In genomic region chr12:120092531-120093335, GRCh38 we compare ENCODE assay signal across 18 cellular contexts. TPM values are rescaled to one million over a fixed set of nuclear protein-coding genes. Genes with fewer than 3 reads are reported as not detected.
DNase-seq lines count a peak whose midpoint lies in the region; ATAC-seq, FAIRE-seq and TF ChIP-seq lines count a peak whose summit lies in the region.
"Had no signal": no experiment of that assay in that cellular context is flagged by ENCODE, and none has a peak within 500 bp of the region (broad histone marks: within the 10 kb centered on the region; RNA-seq: fewer than 3 reads in every experiment).

No MANE protein-coding gene starts in this region.

- H3K4me3 ChIP-seq in K562 = no peak overlapping the region
- H3K4me3 ChIP-seq in mesodermal cell (ENCODE audit: extremely low read depth, insufficient read depth, low read length, poor library complexity, severe bottlenecking) = no peak overlapping the region
- H3K4me3 ChIP-seq: suprapubic skin had no signal

- H3K27ac Mint-ChIP-seq in natural killer cell = peak overlapping the region in 1 of 2 donors; percentile 1
- no peak overlapping the region for H3K27ac Mint-ChIP-seq in natural killer cell treated with Interleukin-12 subunit alpha and Interleukin-12 subunit beta and Interleukin-15 and Interleukin-18, amount 100 ng/mL, for 72 hours
- no peak overlapping the region for H3K27ac Mint-ChIP-seq in activated naive CD8-positive, alpha-beta T cell treated with anti-CD3 and anti-CD28 coated beads, Interleukin-2, amount 50 U/mL, for 24 hours
- H3K27ac Mint-ChIP-seq: IgD-negative memory B cell had no signal

- no peaks in the 10 kb centered on the region for H3K9me1 ChIP-seq in K562 (ENCODE audit: control insufficient read depth, insufficient read depth, low read length)

- peak overlapping the region in 1 of 2 experiments; percentile 58; a peak in 1 of 4 replicates for H3K9ac ChIP-seq in K562 (ENCODE audit: insufficient read depth in 1 of 2, low read depth in 2 of 2, low read length in 2 of 2)

- H3K4me1 Mint-ChIP-seq in natural killer cell = peaks cover 8 to 28% of the 10 kb centered on the region in 2 donors
- peaks cover 5 to 16% of the 10 kb centered on the region in 2 donors for H3K4me1 Mint-ChIP-seq in natural killer cell treated with Interleukin-12 subunit alpha and Interleukin-12 subunit beta and Interleukin-15 and Interleukin-18, amount 100 ng/mL, for 72 hours (ENCODE audit: low read depth in 2 of 2)
- peaks cover 5% of the 10 kb centered on the region for H3K4me1 Mint-ChIP-seq in activated naive CD8-positive, alpha-beta T cell treated with anti-CD3 and anti-CD28 coated beads, Interleukin-2, amount 50 U/mL, for 24 hours

- no peaks in the 10 kb centered on the region for H3K9me3 Mint-ChIP-seq in natural killer cell
- no peaks in the 10 kb centered on the region for H3K9me3 Mint-ChIP-seq in natural killer cell treated with Interleukin-12 subunit alpha and Interleukin-12 subunit beta and Interleukin-15 and Interleukin-18, amount 100 ng/mL, for 72 hours
- H3K9me3 Mint-ChIP-seq in activated naive CD8-positive, alpha-beta T cell treated with anti-CD3 and anti-CD28 coated beads, Interleukin-2, amount 50 U/mL, for 24 hours = no peaks in the 10 kb centered on the region
- H3K9me3 Mint-ChIP-seq: activated naive CD8-positive, alpha-beta T cell treated with anti-CD3 and anti-CD28 coated beads for 36 hours; IgD-negative memory B cell; mesothelial cell of epicardium had no signal

- no peak for TF ChIP-seq POLR2A in K562 (conservative IDR thresholded peaks at IDR 0.05)

- CTCF ChIA-PET in K562 (lab: Yijun Ruan, JAX; ENCODE audit: low intra/inter-chr PET ratio) (no interaction called here), GM10248 (lab: Yijun Ruan, JAX) (no interaction called here)

- H3K4me3 Mint-ChIP-seq in natural killer cell = peak overlapping the region; percentile 21
- no peak overlapping the region for H3K4me3 Mint-ChIP-seq in natural killer cell treated with Interleukin-12 subunit alpha and Interleukin-12 subunit beta and Interleukin-15 and Interleukin-18, amount 100 ng/mL, for 72 hours
- no peak overlapping the region for H3K4me3 Mint-ChIP-seq in activated naive CD8-positive, alpha-beta T cell treated with anti-CD3 and anti-CD28 coated beads, Interleukin-2, amount 50 U/mL, for 24 hours
- H3K4me3 Mint-ChIP-seq: activated naive CD8-positive, alpha-beta T cell treated with anti-CD3 and anti-CD28 coated beads for 36 hours; IgD-negative memory B cell; mesothelial cell of epicardium had no signal

- in situ Hi-C loops in K562 (cut with MboI) = no loop called here

- intact Hi-C loops in natural killer cell (cut with micrococcal nuclease) = no loop called here
- intact Hi-C loops in K562 (cut with micrococcal nuclease) = no loop called here

- peaks cover 38% of the 10 kb centered on the region; the same call in 1 of the 3 replicates for H3K36me3 ChIP-seq in K562 (ENCODE audit: control insufficient read depth, insufficient read depth, low read length)
- peaks cover 40% of the 10 kb centered on the region for H3K36me3 ChIP-seq in mesodermal cell (ENCODE audit: control insufficient read depth, insufficient read depth, low read length)

- H3K4me2 ChIP-seq in K562 (ENCODE audit: insufficient read depth, low read length) = no peak overlapping the region

- no peak for FAIRE-seq in K562 (lab: Jason Lieb, UNC)
- FAIRE-seq: bronchial epithelial cell had no signal

- no peaks in the 10 kb centered on the region for H3K27me3 Mint-ChIP-seq in natural killer cell (ENCODE audit: low read depth in 2 of 2)
- H3K27me3 Mint-ChIP-seq in natural killer cell treated with Interleukin-12 subunit alpha and Interleukin-12 subunit beta and Interleukin-15 and Interleukin-18, amount 100 ng/mL, for 72 hours = no peaks in the 10 kb centered on the region
- no peaks in the 10 kb centered on the region for H3K27me3 Mint-ChIP-seq in activated naive CD8-positive, alpha-beta T cell treated with anti-CD3 and anti-CD28 coated beads, Interleukin-2, amount 50 U/mL, for 24 hours
- H3K27me3 Mint-ChIP-seq: activated naive CD8-positive, alpha-beta T cell treated with anti-CD3 and anti-CD28 coated beads for 36 hours; IgD-negative memory B cell had no signal

- H3K36me3 Mint-ChIP-seq in natural killer cell = no peaks in the 10 kb centered on the region
- H3K36me3 Mint-ChIP-seq in natural killer cell treated with Interleukin-12 subunit alpha and Interleukin-12 subunit beta and Interleukin-15 and Interleukin-18, amount 100 ng/mL, for 72 hours = no peaks in the 10 kb centered on the region
- H3K36me3 Mint-ChIP-seq in activated naive CD8-positive, alpha-beta T cell treated with anti-CD3 and anti-CD28 coated beads, Interleukin-2, amount 50 U/mL, for 24 hours (ENCODE audit: low read depth) = peaks cover 27% of the 10 kb centered on the region

- POLR2A ChIA-PET in K562 (lab: Yijun Ruan, JAX) = interaction anchor here (1.1 to 1.8 kb wide), 2 partner anchors 12 to 15 kb away, joined by 3 to 7 read pairs; no protein-coding TSS in a partner anchor
- POLR2A ChIA-PET in GM10248 (lab: Yijun Ruan, JAX) = interaction anchor here (1.1 kb wide), 1 partner anchor 108 kb away, joined by 4 read pairs; the partner anchor contains the start of gene RPLP0

- H3K27ac ChIP-seq in K562 (ENCODE audit: extremely low read depth, low read depth, low read length) = no peak overlapping the region
- H3K27ac ChIP-seq in mesodermal cell (ENCODE audit: low read depth, low read length, severe bottlenecking) = peak overlapping the region; percentile 79
- H3K27ac ChIP-seq: suprapubic skin had no signal

- DNase-seq in natural killer cell (no peak), K562 (ENCODE audit: extremely low read depth in 1 of 4, low spot score in 3 of 4) (no peak), GM10248 (ENCODE audit: extremely low spot score) (no peak), NCI-H774 (lab: John Stamatoyannopoulos, UW) (no peak)
- DNase-seq in natural killer cell treated with Interleukin-12 subunit alpha and Interleukin-12 subunit beta and Interleukin-15 and Interleukin-18, amount 100 ng/mL, for 72 hours (ENCODE audit: low spot score) = no peak
- DNase-seq in activated naive CD8-positive, alpha-beta T cell treated with anti-CD3 and anti-CD28 coated beads, Interleukin-2, amount 50 U/mL, for 24 hours = no peak
- DNase-seq: activated CD4-positive, CD25-positive, alpha-beta regulatory T cell treated with anti-CD3 and anti-CD28 coated beads, Interleukin-2, amount 50 U/mL, for 72 hours; activated naive CD8-positive, alpha-beta T cell treated with anti-CD3 and anti-CD28 coated beads for 36 hours; head of caudate nucleus; NCI-H187 treated with DMSO at 0.1 percent for 48 hours; OCI-M1; stimulated activated CD4-positive, alpha-beta T cell treated with anti-CD3 and anti-CD28 coated beads, Interleukin-2, amount 100 ng/mL, for 48 hours had no signal

- H4K20me1 ChIP-seq in K562 (replicated peaks; ENCODE audit: control insufficient read depth, insufficient read depth, low read length) = no peaks in the 10 kb centered on the region; the same call in none of the 2 replicates

- peaks cover under 1 to 45% of the 10 kb centered on the region in 2 experiments; a peak in 2 of 5 replicates for H3K4me1 ChIP-seq in K562 (replicated peaks in 1 of 2; ENCODE audit: control insufficient read depth in 2 of 2, insufficient read depth in 2 of 2, low read length in 2 of 2)
- peaks cover 34% of the 10 kb centered on the region for H3K4me1 ChIP-seq in mesodermal cell (ENCODE audit: control insufficient read depth, insufficient read depth, low read length, poor library complexity, severe bottlenecking)

- TF ChIP-seq RAD21 in K562 (CRISPR knock-in tag; conservative IDR thresholded peaks at IDR 0.05 in 1 of 2, IDR thresholded peaks at IDR 0.05 in 1 of 2) = no peak

- TF ChIP-seq CTCF in natural killer cell (IDR thresholded peaks at IDR 0.05) (no peak), K562 (IDR thresholded peaks at IDR 0.05 in 2 of 3, conservative IDR thresholded peaks at IDR 0.05 in 1 of 3; ENCODE audit: insufficient read depth in 2 of 3, low read depth in 1 of 3, low read length in 3 of 3) (no peak), GM10248 (IDR thresholded peaks at IDR 0.05; ENCODE audit: control extremely low read depth, extremely low read depth, low read depth, missing control alignments) (no peak)

- no peaks in the 10 kb centered on the region for H3K79me2 ChIP-seq in K562 (ENCODE audit: control insufficient read depth, insufficient read depth, low read length)

- H3K27me3 ChIP-seq in K562 (ENCODE audit: control insufficient read depth in 2 of 2, insufficient read depth in 2 of 2, low read length in 2 of 2) = no peaks in the 10 kb centered on the region
- H3K27me3 ChIP-seq: suprapubic skin had no signal

- BruUV-seq in K562 (replicated peaks; lab: Mats Ljungman, UMichigan) = no TSS peak

- no peaks in the 10 kb centered on the region for H3K9me3 ChIP-seq in K562 (replicated peaks; ENCODE audit: control insufficient read depth, insufficient read depth, low read depth, low read length)
- no peaks in the 10 kb centered on the region for H3K9me3 ChIP-seq in mesodermal cell (ENCODE audit: control insufficient read depth, low read length)
- H3K9me3 ChIP-seq: suprapubic skin had no signal

- WGBS in K562 (ENCODE audit: insufficient coverage, low coverage, missing lambda C conversion rate) = 83% methylated on average over 14 of the region's 23 CpGs
- 90 to 95% methylated on average over 15 to 22 of the region's 23 CpGs for WGBS in mesodermal cell (ENCODE audit: insufficient coverage in 2 of 2), 2 experiments

- ATAC-seq in natural killer cell (no peak), K562 (no peak), HG03354 (IDR thresholded peaks at IDR 0.05; ENCODE audit: poor library complexity, severe bottlenecking, unreplicated experiment) (no peak)
- ATAC-seq in natural killer cell treated with Interleukin-12 subunit alpha and Interleukin-12 subunit beta and Interleukin-15 and Interleukin-18, amount 100 ng/mL, for 72 hours = no peak
- ATAC-seq in activated naive CD8-positive, alpha-beta T cell treated with anti-CD3 and anti-CD28 coated beads, Interleukin-2, amount 50 U/mL, for 24 hours = no peak

- no peak overlapping the region for H2AFZ ChIP-seq in K562 (ENCODE audit: low read depth, low read length)

- no peak for TF ChIP-seq EP300 in K562 (IDR thresholded peaks at IDR 0.05; ENCODE audit: low read length)

RNA-seq across cellular contexts. Expression of gene RAB35, which starts 23.8 kb away (rescaled TPM):
- total RNA-seq in natural killer cell (10 to 100 TPM; 65.0 to 85.9 (median 81.2) TPM), K562 (2014; rRNA removed) (38.9 and 47.9 TPM in 2 replicates), K562 (2014; rRNA removed; fragmentation: Illumina TruSeq; extraction: Trizol) (19.5 and 22.9 TPM in 2 replicates), K562 (2015; rRNA removed; fragmentation: Illumina TruSeq; extraction: Trizol) (36.0 and 36.6 TPM in 2 replicates), K562 (2021) (66.8 and 76.3 TPM in 2 replicates)
- 10 to 100 TPM; 85.2 to 94.1 TPM for total RNA-seq in natural killer cell treated with Interleukin-12 subunit alpha and Interleukin-12 subunit beta and Interleukin-15 and Interleukin-18, amount 100 ng/mL, for 72 hours
- total RNA-seq in K562 (2011; cell fraction: chromatin; rRNA removed; ENCODE audit: low replicate concordance) = 15.2 and 30.6 TPM in 2 replicates
- 19.2 and 20.5 TPM in 2 replicates for total RNA-seq in K562 (2011; cell fraction: nucleolus; rRNA removed)
- 14.8 and 17.9 TPM in 2 replicates for total RNA-seq in K562 (2011; cell fraction: nucleoplasm; rRNA removed)
- polyA plus RNA-seq in K562 (2011; rRNA removed) (32.4 and 45.4 TPM in 2 replicates), K562 (2014; fragmentation: Illumina TruSeq; extraction: Trizol) (42.0 and 54.4 TPM in 2 replicates), K562 (2014; fragmentation: Nextera tagmentation; extraction: Ambion mirVana) (under 1 TPM; 0.65 to 0.94 TPM), K562 (2014; rRNA removed) (49.1 and 50.6 TPM in 2 replicates)
- polyA plus RNA-seq in K562 (2011; cell fraction: cytosol; rRNA removed) = 39.4 and 72.9 TPM in 2 replicates
- 23.4 and 33.0 TPM in 2 replicates for polyA plus RNA-seq in K562 (2011; cell fraction: nucleus; rRNA removed)
- polyA plus RNA-seq in K562 (2012) = 42.4 and 50.7 TPM in 2 replicates
- polyA minus RNA-seq in K562 (2011; rRNA and poly(A)+ RNA removed) = 50.9 and 115 TPM in 2 replicates
- 29.8 and 41.0 TPM in 2 replicates for polyA minus RNA-seq in K562 (2011; cell fraction: cytosol; rRNA and poly(A)+ RNA removed)
- polyA minus RNA-seq in K562 (2011; cell fraction: nucleus; rRNA and poly(A)+ RNA removed) = 6.7 and 6.9 TPM in 2 replicates
- 36.8 TPM for polyA plus RNA-seq in mesodermal cell (2013, experiment 1 of 2)
- 30.6 TPM for polyA plus RNA-seq in mesodermal cell (2013, experiment 2 of 2)
